In genomic region chr4:102713096-102713495, GRCh38 we compare ENCODE assay signal across 14 cellular contexts. TPM values are rescaled to one million over a fixed set of nuclear protein-coding genes. Genes with fewer than 3 reads are reported as not detected.
DNase-seq lines count a peak whose midpoint lies in the region; ATAC-seq and TF ChIP-seq lines count a peak whose summit lies in the region.
"Had no signal": no experiment of that assay in that cellular context is flagged by ENCODE, and none has a peak within 500 bp of the region (broad histone marks: within the 10 kb centered on the region; RNA-seq: fewer than 3 reads in every experiment).

No MANE protein-coding gene starts in this region.

- H3K4me3 ChIP-seq in GM23338 (no peak overlapping the region), adipocyte (ENCODE audit: low read length) (no peak overlapping the region), hepatocyte (no peak overlapping the region), upper lobe of left lung (no peak overlapping the region), neural progenitor cell (no peak overlapping the region)
- H3K4me3 ChIP-seq: esophagus muscularis mucosa, MG63 had no signal

- peaks cover under 1% of the 10 kb centered on the region for H3K36me3 Mint-ChIP-seq in GM23338 (ENCODE audit: low read depth)
- H3K36me3 Mint-ChIP-seq in neural progenitor cell: peaks cover 4% of the 10 kb centered on the region

- no peak for TF ChIP-seq EP300 in upper lobe of left lung (IDR thresholded peaks at IDR 0.05)

- DNase-seq in GM23338 (ENCODE audit: low spot score) (peak; percentile 28), adipocyte (ENCODE audit: low read depth) (peak; percentile 36), hepatocyte (ENCODE audit: low spot score) (peak; percentile 58), upper lobe of left lung (no peak), neural progenitor cell (ENCODE audit: low spot score) (no peak), NCI-H1092 treated with DMSO at 0.1 percent for 48 hours (lab: John Stamatoyannopoulos, UW) (no peak)
- DNase-seq: activated CD4-positive, alpha-beta T cell treated with anti-CD3 and anti-CD28 coated beads, Interleukin-2, amount 10 ng/mL, durations not matched to agents 7 days and 5 days; cerebellar nuclear complex; MG63; T-helper 2 cell had no signal

- H3F3A ChIP-seq in GM23338 (replicated peaks; ENCODE audit: low read depth) (no peaks in the 10 kb centered on the region), neural progenitor cell (ENCODE audit: low read depth) (no peaks in the 10 kb centered on the region)

- H3K27me3 ChIP-seq in GM23338 (ENCODE audit: insufficient read depth) (no peaks in the 10 kb centered on the region), adipocyte (replicated peaks; ENCODE audit: control insufficient read depth, insufficient read depth, low read length) (no peaks in the 10 kb centered on the region), hepatocyte (no peaks in the 10 kb centered on the region), upper lobe of left lung (no peaks in the 10 kb centered on the region), neural progenitor cell (no peaks in the 10 kb centered on the region)
- H3K27me3 ChIP-seq: esophagus muscularis mucosa, MG63 had no signal

- H3K9me3 ChIP-seq in adipocyte (ENCODE audit: control insufficient read depth, low read length) (no peaks in the 10 kb centered on the region), hepatocyte (ENCODE audit: low read depth) (no peaks in the 10 kb centered on the region), upper lobe of left lung (no peaks in the 10 kb centered on the region), neural progenitor cell (ENCODE audit: low read depth) (no peaks in the 10 kb centered on the region)
- H3K9me3 ChIP-seq: esophagus muscularis mucosa, MG63 had no signal

- ATAC-seq in GM23338 (no peak; the same call in 2 of the 3 replicates), upper lobe of left lung (ENCODE audit: low FRiP score in 2 of 2) (peak; percentile 61 to 68), HG03565 (IDR thresholded peaks at IDR 0.05; ENCODE audit: unreplicated experiment) (no peak)
- ATAC-seq: activated T-helper 17 cell treated with anti-CD3 and anti-CD28 coated beads, Interleukin-2, amount 50 U/mL, for 72 hours had no signal

- H3K27ac ChIP-seq in GM23338 (ENCODE audit: low read depth) (no peak overlapping the region), hepatocyte (peak overlapping the region; percentile 92), upper lobe of left lung (peak overlapping the region; percentile 11 to 47 (median 28)), neural progenitor cell (no peak overlapping the region)
- H3K27ac ChIP-seq: esophagus muscularis mucosa had no signal

- H3K4me1 Mint-ChIP-seq in GM23338: no peaks in the 10 kb centered on the region
- no peaks in the 10 kb centered on the region for H3K4me1 Mint-ChIP-seq in neural progenitor cell
- H3K4me1 Mint-ChIP-seq: activated CD4-positive, alpha-beta T cell treated with anti-CD3 and anti-CD28 coated beads, Interleukin-2, amount 10 ng/mL, durations not matched to agents 7 days and 5 days had no signal

- no peak overlapping the region for H2AFZ ChIP-seq in GM23338
- no peak overlapping the region for H2AFZ ChIP-seq in hepatocyte
- H2AFZ ChIP-seq in neural progenitor cell (replicated peaks): no peak overlapping the region

- no peak overlapping the region for H3K9ac ChIP-seq in adipocyte (ENCODE audit: low read length)
- no peak overlapping the region for H3K9ac ChIP-seq in neural progenitor cell

- no peaks in the 10 kb centered on the region for H4K20me1 ChIP-seq in GM23338 (replicated peaks; ENCODE audit: insufficient read depth)
- H4K20me1 ChIP-seq in hepatocyte (ENCODE audit: insufficient read depth, poor library complexity, severe bottlenecking): no peaks in the 10 kb centered on the region
- H4K20me1 ChIP-seq in neural progenitor cell (ENCODE audit: low read depth): no peaks in the 10 kb centered on the region

- H3K4me2 ChIP-seq in GM23338 (no peak overlapping the region), hepatocyte (no peak overlapping the region), neural progenitor cell (no peak overlapping the region)

- no peak for TF ChIP-seq CTCF in GM23338 (conservative IDR thresholded peaks at IDR 0.05; ENCODE audit: low read depth in 2 of 2)
- TF ChIP-seq CTCF in hepatocyte (IDR thresholded peaks at IDR 0.05; ENCODE audit: poor library complexity): no peak
- TF ChIP-seq CTCF in upper lobe of left lung (IDR thresholded peaks at IDR 0.05): peak in 1 of 6 experiments; percentile 27
- TF ChIP-seq CTCF in neural progenitor cell (IDR thresholded peaks at IDR 0.05): no peak

- H3K9me2 ChIP-seq in GM23338 (ENCODE audit: insufficient read depth) (no peaks in the 10 kb centered on the region), hepatocyte (replicated peaks; ENCODE audit: insufficient read depth) (no peaks in the 10 kb centered on the region)

- H3K9me3 Mint-ChIP-seq in GM23338 (no peaks in the 10 kb centered on the region), neural progenitor cell (no peaks in the 10 kb centered on the region)
- H3K9me3 Mint-ChIP-seq: activated CD4-positive, alpha-beta T cell treated with anti-CD3 and anti-CD28 coated beads, Interleukin-2, amount 10 ng/mL, durations not matched to agents 7 days and 5 days; activated T-helper 17 cell treated with anti-CD3 and anti-CD28 coated beads, Interleukin-2, amount 50 U/mL, for 72 hours; stimulated activated naive CD8-positive, alpha-beta T cell treated with anti-CD3 and anti-CD28 coated beads, Interleukin-15, Interleukin-2, amounts not matched to agents 100 ng/mL and 50 ng/mL, for 24 hours had no signal

- H3K79me2 ChIP-seq in GM23338 (replicated peaks; ENCODE audit: insufficient read depth) (no peaks in the 10 kb centered on the region), hepatocyte (peaks cover 26% of the 10 kb centered on the region), neural progenitor cell (ENCODE audit: low read depth) (no peaks in the 10 kb centered on the region)

- no peaks in the 10 kb centered on the region for H3K36me3 ChIP-seq in GM23338 (ENCODE audit: insufficient read depth)
- H3K36me3 ChIP-seq in adipocyte (ENCODE audit: control insufficient read depth, insufficient read depth, low read length, severe bottlenecking): no peaks in the 10 kb centered on the region
- H3K36me3 ChIP-seq in hepatocyte (replicated peaks; ENCODE audit: insufficient read depth, low read depth): no peaks in the 10 kb centered on the region
- H3K36me3 ChIP-seq in upper lobe of left lung: no peaks in the 10 kb centered on the region
- H3K36me3 ChIP-seq in neural progenitor cell: no peaks in the 10 kb centered on the region
- H3K36me3 ChIP-seq: MG63 had no signal

- TF ChIP-seq POLR2A in upper lobe of left lung (IDR thresholded peaks at IDR 0.05): no peak

- H3K4me1 ChIP-seq in GM23338 (ENCODE audit: insufficient read depth) (no peaks in the 10 kb centered on the region), adipocyte (ENCODE audit: control insufficient read depth, insufficient read depth, low read length) (peaks cover 4% of the 10 kb centered on the region), hepatocyte (ENCODE audit: insufficient read depth) (peaks cover 7% of the 10 kb centered on the region), upper lobe of left lung (peaks cover 3 to 19% (median 6%) of the 10 kb centered on the region in 4 donors), neural progenitor cell (no peaks in the 10 kb centered on the region)
- H3K4me1 ChIP-seq: esophagus muscularis mucosa had no signal

- WGBS in hepatocyte (ENCODE audit: low lambda C conversion rate, missing lambda C conversion rate): 19% methylated on average over 3 of the region's 3 CpGs
- WGBS in upper lobe of left lung, 2 donors: 52 to 56% methylated on average over 3 of the region's 3 CpGs

- no peak overlapping the region for H3K27ac Mint-ChIP-seq in GM23338
- H3K27ac Mint-ChIP-seq in neural progenitor cell: no peak overlapping the region
- H3K27ac Mint-ChIP-seq: activated CD4-positive, alpha-beta T cell treated with anti-CD3 and anti-CD28 coated beads, Interleukin-2, amount 10 ng/mL, durations not matched to agents 7 days and 5 days; activated T-helper 17 cell treated with anti-CD3 and anti-CD28 coated beads, Interleukin-2, amount 50 U/mL, for 72 hours; stimulated activated naive CD8-positive, alpha-beta T cell treated with anti-CD3 and anti-CD28 coated beads, Interleukin-15, Interleukin-2, amounts not matched to agents 100 ng/mL and 50 ng/mL, for 24 hours had no signal

- no peaks in the 10 kb centered on the region for H3K27me3 Mint-ChIP-seq in GM23338 (ENCODE audit: insufficient read depth, low read depth, poor library complexity)
- no peaks in the 10 kb centered on the region for H3K27me3 Mint-ChIP-seq in neural progenitor cell (ENCODE audit: insufficient read depth, low read depth)
- H3K27me3 Mint-ChIP-seq: activated CD4-positive, alpha-beta T cell treated with anti-CD3 and anti-CD28 coated beads, Interleukin-2, amount 10 ng/mL, durations not matched to agents 7 days and 5 days; activated T-helper 17 cell treated with anti-CD3 and anti-CD28 coated beads, Interleukin-2, amount 50 U/mL, for 72 hours; stimulated activated naive CD8-positive, alpha-beta T cell treated with anti-CD3 and anti-CD28 coated beads, Interleukin-15, Interleukin-2, amounts not matched to agents 100 ng/mL and 50 ng/mL, for 24 hours had no signal

- H3K4me3 Mint-ChIP-seq in GM23338: no peak overlapping the region
- no peak overlapping the region for H3K4me3 Mint-ChIP-seq in neural progenitor cell
- H3K4me3 Mint-ChIP-seq: activated CD4-positive, alpha-beta T cell treated with anti-CD3 and anti-CD28 coated beads, Interleukin-2, amount 10 ng/mL, durations not matched to agents 7 days and 5 days; activated T-helper 17 cell treated with anti-CD3 and anti-CD28 coated beads, Interleukin-2, amount 50 U/mL, for 72 hours; stimulated activated naive CD8-positive, alpha-beta T cell treated with anti-CD3 and anti-CD28 coated beads, Interleukin-15, Interleukin-2, amounts not matched to agents 100 ng/mL and 50 ng/mL, for 24 hours had no signal

TF ChIP-seq in GM23338, 12 proteins besides CTCF, POLR2A, EP300 and RAD21 (continues in another document):
- TF ChIP-seq POLR2AphosphoS5 (IDR thresholded peaks at IDR 0.05; ENCODE audit: low read depth) (no peak), STAT1 (IDR thresholded peaks at IDR 0.05; ENCODE audit: unreplicated experiment) (no peak), ZNF114 (CRISPR knock-in tag; IDR thresholded peaks at IDR 0.05) (no peak), EZH2phosphoT487 (IDR thresholded peaks at IDR 0.05; ENCODE audit: unreplicated experiment) (no peak), CREB1 (CRISPR knock-in tag; IDR thresholded peaks at IDR 0.05; ENCODE audit: low read depth) (no peak), ZNF331 (CRISPR knock-in tag; IDR thresholded peaks at IDR 0.05; ENCODE audit: low read depth) (no peak)

RNA-seq across cellular contexts. Expression of gene MANBA, which starts 47.7 kb away (rescaled TPM):
- 35.7 and 54.3 TPM in 2 replicates for total RNA-seq in GM23338 (2014; rRNA removed; shearing (Covaris generic))
- polyA plus RNA-seq in GM23338 (2016; fragmentation: Nextera tagmentation; extraction: Ambion mirVana) (13.2 and 13.5 TPM in 2 replicates), hepatocyte (37.5 and 52.0 TPM in 2 replicates)
- total RNA-seq in hepatocyte (91.4 and 98.1 TPM in 2 replicates), upper lobe of left lung (100 to 1,000 TPM in 2 of 6 donors, 10 to 100 TPM in 4; 47.6 to 152 (median 59.3) TPM), neural progenitor cell (ENCODE audit: low replicate concordance) (52.4 and 53.4 TPM in 2 replicates)

Comparison
In these comparisons a context has a peak if more than half of its experiments do, and no peak if none do; other contexts are left out.
1. ATAC-seq: peak in upper lobe of left lung (2 of 2); none in GM23338 (single experiment) and HG03565 (single experiment).
2. DNase-seq: peak in GM23338 (single experiment), adipocyte (single experiment) and hepatocyte (single experiment); none in upper lobe of left lung (0 of 2), neural progenitor cell (single experiment) and NCI-H1092 treated with DMSO at 0.1 percent for 48 hours (single experiment).
3. H3K27ac ChIP-seq: peak in hepatocyte (single experiment) and upper lobe of left lung (4 of 4); none in GM23338 (single experiment) and neural progenitor cell (single experiment).